1 cellular context compared by ENCODE assay signal in the genomic region with DNA sequence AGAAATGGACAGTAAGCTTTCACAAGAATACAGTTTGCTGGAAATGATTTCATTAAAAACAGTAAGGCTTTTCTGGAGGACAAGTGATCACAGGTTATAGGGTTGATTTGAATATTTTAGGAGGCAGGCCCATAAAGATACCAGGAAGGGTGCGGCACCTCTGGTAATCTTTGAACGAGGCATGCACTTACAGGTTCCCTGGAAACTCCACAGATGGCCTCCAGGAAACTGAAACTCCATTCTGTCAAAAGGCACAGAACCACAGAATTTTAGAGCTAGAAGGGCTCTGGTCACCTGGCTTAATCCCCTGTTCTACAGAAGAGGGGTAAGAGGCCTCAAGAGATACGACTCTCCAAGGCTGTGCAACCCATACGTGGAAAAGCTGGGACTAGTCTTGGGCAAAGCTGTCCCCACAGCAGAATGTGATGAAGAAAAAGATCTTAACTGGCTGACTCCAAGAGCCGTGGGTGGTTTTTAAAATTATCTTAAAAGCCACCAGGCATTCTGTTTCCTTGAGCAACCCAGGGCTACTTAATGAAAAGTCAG.
TF ChIP-seq lines count a peak whose summit lies in the region.

No MANE protein-coding gene starts in this region.

TF ChIP-seq in HepG2, 621 proteins besides CTCF, POLR2A, EP300 and RAD21:
- TF ChIP-seq ZNF816 (CRISPR knock-in tag; IDR thresholded peaks at IDR 0.05; ENCODE audit: borderline replicate concordance) (no peak), ZNF256 (CRISPR knock-in tag; conservative IDR thresholded peaks at IDR 0.05) (no peak), ZNF501 (CRISPR knock-in tag; IDR thresholded peaks at IDR 0.05) (no peak)
- TF ChIP-seq, protein P1, sequence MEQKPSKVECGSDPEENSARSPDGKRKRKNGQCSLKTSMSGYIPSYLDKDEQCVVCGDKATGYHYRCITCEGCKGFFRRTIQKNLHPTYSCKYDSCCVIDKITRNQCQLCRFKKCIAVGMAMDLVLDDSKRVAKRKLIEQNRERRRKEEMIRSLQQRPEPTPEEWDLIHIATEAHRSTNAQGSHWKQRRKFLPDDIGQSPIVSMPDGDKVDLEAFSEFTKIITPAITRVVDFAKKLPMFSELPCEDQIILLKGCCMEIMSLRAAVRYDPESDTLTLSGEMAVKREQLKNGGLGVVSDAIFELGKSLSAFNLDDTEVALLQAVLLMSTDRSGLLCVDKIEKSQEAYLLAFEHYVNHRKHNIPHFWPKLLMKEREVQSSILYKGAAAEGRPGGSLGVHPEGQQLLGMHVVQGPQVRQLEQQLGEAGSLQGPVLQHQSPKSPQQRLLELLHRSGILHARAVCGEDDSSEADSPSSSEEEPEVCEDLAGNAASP (CRISPR knock-in tag; IDR thresholded peaks at IDR 0.05; ENCODE audit: borderline replicate concordance) = no peak
